Comparison of ENCODE assay signal across 1 cellular context in the genomic region with DNA sequence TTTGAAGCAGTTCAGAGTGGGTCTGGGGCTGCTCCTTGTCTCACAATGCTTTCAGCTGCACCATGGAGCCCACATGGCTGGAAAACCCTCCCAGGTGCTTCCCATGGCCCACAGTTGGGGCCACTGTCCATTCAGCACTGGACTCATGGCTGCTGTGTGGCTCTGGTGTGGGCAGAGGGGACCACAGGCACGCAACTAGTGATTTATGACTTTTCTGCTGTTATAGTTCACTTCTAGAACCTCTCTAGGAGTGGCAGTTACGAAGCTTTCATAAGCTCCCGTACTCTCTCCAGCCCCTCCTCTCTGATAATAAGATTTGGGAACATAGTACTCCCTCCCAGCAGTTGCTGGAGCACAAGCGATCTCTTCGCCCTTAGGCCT.
TF ChIP-seq lines count a peak whose summit lies in the region.

No MANE protein-coding gene starts in this region.

TF ChIP-seq in GM23338, 12 proteins besides CTCF, POLR2A, EP300 and RAD21 (continued from another document):
- TF ChIP-seq, protein P1, sequence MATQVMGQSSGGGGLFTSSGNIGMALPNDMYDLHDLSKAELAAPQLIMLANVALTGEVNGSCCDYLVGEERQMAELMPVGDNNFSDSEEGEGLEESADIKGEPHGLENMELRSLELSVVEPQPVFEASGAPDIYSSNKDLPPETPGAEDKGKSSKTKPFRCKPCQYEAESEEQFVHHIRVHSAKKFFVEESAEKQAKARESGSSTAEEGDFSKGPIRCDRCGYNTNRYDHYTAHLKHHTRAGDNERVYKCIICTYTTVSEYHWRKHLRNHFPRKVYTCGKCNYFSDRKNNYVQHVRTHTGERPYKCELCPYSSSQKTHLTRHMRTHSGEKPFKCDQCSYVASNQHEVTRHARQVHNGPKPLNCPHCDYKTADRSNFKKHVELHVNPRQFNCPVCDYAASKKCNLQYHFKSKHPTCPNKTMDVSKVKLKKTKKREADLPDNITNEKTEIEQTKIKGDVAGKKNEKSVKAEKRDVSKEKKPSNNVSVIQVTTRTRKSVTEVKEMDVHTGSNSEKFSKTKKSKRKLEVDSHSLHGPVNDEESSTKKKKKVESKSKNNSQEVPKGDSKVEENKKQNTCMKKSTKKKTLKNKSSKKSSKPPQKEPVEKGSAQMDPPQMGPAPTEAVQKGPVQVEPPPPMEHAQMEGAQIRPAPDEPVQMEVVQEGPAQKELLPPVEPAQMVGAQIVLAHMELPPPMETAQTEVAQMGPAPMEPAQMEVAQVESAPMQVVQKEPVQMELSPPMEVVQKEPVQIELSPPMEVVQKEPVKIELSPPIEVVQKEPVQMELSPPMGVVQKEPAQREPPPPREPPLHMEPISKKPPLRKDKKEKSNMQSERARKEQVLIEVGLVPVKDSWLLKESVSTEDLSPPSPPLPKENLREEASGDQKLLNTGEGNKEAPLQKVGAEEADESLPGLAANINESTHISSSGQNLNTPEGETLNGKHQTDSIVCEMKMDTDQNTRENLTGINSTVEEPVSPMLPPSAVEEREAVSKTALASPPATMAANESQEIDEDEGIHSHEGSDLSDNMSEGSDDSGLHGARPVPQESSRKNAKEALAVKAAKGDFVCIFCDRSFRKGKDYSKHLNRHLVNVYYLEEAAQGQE (IDR thresholded peaks at IDR 0.05; ENCODE audit: unreplicated experiment) = no peak
- TF ChIP-seq STAT1 (IDR thresholded peaks at IDR 0.05; ENCODE audit: unreplicated experiment) = no peak
- TF ChIP-seq, protein P2, sequence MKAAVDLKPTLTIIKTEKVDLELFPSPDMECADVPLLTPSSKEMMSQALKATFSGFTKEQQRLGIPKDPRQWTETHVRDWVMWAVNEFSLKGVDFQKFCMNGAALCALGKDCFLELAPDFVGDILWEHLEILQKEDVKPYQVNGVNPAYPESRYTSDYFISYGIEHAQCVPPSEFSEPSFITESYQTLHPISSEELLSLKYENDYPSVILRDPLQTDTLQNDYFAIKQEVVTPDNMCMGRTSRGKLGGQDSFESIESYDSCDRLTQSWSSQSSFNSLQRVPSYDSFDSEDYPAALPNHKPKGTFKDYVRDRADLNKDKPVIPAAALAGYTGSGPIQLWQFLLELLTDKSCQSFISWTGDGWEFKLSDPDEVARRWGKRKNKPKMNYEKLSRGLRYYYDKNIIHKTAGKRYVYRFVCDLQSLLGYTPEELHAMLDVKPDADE (IDR thresholded peaks at IDR 0.05) = no peak
- TF ChIP-seq NANOG (IDR thresholded peaks at IDR 0.05; ENCODE audit: borderline replicate concordance) = no peak
- TF ChIP-seq, protein P3, sequence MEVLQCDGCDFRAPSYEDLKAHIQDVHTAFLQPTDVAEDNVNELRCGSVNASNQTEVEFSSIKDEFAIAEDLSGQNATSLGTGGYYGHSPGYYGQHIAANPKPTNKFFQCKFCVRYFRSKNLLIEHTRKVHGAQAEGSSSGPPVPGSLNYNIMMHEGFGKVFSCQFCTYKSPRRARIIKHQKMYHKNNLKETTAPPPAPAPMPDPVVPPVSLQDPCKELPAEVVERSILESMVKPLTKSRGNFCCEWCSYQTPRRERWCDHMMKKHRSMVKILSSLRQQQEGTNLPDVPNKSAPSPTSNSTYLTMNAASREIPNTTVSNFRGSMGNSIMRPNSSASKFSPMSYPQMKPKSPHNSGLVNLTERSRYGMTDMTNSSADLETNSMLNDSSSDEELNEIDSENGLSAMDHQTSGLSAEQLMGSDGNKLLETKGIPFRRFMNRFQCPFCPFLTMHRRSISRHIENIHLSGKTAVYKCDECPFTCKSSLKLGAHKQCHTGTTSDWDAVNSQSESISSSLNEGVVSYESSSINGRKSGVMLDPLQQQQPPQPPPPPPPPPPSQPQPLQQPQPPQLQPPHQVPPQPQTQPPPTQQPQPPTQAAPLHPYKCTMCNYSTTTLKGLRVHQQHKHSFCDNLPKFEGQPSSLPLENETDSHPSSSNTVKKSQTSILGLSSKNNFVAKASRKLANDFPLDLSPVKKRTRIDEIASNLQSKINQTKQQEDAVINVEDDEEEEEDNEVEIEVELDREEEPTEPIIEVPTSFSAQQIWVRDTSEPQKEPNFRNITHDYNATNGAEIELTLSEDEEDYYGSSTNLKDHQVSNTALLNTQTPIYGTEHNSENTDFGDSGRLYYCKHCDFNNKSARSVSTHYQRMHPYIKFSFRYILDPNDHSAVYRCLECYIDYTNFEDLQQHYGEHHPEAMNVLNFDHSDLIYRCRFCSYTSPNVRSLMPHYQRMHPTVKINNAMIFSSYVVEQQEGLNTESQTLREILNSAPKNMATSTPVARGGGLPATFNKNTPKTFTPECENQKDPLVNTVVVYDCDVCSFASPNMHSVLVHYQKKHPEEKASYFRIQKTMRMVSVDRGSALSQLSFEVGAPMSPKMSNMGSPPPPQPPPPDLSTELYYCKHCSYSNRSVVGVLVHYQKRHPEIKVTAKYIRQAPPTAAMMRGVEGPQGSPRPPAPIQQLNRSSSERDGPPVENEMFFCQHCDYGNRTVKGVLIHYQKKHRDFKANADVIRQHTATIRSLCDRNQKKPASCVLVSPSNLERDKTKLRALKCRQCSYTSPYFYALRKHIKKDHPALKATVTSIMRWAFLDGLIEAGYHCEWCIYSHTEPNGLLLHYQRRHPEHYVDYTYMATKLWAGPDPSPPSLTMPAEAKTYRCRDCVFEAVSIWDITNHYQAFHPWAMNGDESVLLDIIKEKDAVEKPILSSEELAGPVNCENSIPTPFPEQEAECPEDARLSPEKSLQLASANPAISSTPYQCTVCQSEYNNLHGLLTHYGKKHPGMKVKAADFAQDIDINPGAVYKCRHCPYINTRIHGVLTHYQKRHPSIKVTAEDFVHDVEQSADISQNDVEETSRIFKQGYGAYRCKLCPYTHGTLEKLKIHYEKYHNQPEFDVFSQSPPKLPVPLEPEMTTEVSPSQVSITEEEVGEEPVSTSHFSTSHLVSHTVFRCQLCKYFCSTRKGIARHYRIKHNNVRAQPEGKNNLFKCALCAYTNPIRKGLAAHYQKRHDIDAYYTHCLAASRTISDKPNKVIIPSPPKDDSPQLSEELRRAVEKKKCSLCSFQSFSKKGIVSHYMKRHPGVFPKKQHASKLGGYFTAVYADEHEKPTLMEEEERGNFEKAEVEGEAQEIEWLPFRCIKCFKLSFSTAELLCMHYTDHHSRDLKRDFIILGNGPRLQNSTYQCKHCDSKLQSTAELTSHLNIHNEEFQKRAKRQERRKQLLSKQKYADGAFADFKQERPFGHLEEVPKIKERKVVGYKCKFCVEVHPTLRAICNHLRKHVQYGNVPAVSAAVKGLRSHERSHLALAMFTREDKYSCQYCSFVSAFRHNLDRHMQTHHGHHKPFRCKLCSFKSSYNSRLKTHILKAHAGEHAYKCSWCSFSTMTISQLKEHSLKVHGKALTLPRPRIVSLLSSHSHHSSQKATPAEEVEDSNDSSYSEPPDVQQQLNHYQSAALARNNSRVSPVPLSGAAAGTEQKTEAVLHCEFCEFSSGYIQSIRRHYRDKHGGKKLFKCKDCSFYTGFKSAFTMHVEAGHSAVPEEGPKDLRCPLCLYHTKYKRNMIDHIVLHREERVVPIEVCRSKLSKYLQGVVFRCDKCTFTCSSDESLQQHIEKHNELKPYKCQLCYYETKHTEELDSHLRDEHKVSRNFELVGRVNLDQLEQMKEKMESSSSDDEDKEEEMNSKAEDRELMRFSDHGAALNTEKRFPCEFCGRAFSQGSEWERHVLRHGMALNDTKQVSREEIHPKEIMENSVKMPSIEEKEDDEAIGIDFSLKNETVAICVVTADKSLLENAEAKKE (CRISPR knock-in tag; IDR thresholded peaks at IDR 0.05) = no peak
- no peak for TF ChIP-seq JUNB (IDR thresholded peaks at IDR 0.05; ENCODE audit: unreplicated experiment)
